Comparison of ENCODE assay signal across 8 cellular contexts in the genomic region with DNA sequence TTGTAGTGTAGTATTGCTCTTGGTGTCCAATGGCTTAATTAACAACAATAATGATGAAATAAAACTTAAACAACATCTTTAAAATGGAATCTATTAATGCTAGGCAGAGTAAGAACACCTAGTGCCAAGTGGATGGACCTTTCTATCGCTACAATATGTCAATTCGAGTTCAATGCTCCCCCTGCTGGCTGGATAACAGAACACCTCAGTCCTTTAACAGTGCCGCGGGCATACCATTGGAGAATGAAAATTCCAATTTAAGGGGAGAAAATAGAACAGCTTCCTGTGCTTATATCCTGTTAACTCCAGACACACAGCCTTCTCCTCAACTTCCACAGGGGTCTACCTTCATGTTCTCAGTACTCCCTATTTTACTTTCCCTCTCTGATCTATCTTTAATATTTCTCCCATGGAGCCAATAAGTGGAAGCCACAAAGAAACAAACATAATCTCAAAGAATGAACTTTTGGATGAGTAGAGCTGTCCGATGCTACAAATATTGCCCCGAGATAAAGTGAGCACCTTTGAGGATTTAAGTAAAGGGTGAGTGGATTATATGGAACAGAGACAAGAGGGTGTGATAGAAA. TPM values are rescaled to one million over a fixed set of nuclear protein-coding genes. Genes with fewer than 3 reads are reported as not detected.
DNase-seq lines count a peak whose midpoint lies in the region; ATAC-seq and TF ChIP-seq lines count a peak whose summit lies in the region.

No MANE protein-coding gene starts in this region.

- peak; percentile 76 for TF ChIP-seq CTCF in AG09309 (IDR thresholded peaks at IDR 0.05; ENCODE audit: control insufficient read depth, insufficient read depth, low read depth, low read length, missing control alignments)
- TF ChIP-seq CTCF in right lobe of liver (IDR thresholded peaks at IDR 0.05) = peak; percentile 72 to 88 (median 82)

- H3K27me3 ChIP-seq in right lobe of liver = no peaks in the 10 kb centered on the region

- H3K36me3 ChIP-seq in right lobe of liver = no peaks in the 10 kb centered on the region

- no peak for DNase-seq in AG09309 (ENCODE audit: low read depth)
- peak; percentile 53 for DNase-seq in NCI-H2171 (lab: John Stamatoyannopoulos, UW)
- DNase-seq in activated CD4-positive, CD25-positive, alpha-beta regulatory T cell (lab: John Stamatoyannopoulos, UW) = peak; percentile 3 to 13 (median 10)
- peak; percentile 89 for DNase-seq in dedifferentiated amniotic fluid mesenchymal stem cell (ENCODE audit: extremely low spot score)
- DNase-seq in right lobe of liver = peak in 2 of 3 donors; percentile 41 to 73
- peak; percentile 27 for DNase-seq in stimulated activated CD8-positive, alpha-beta memory T cell treated with anti-CD3 and anti-CD28 coated beads, Interleukin-4, amount 100 ng/mL, for 24 hours (ENCODE audit: low read depth)

- no peaks in the 10 kb centered on the region for H3K9me3 ChIP-seq in right lobe of liver

- ATAC-seq in GM18858 (IDR thresholded peaks at IDR 0.05; ENCODE audit: unreplicated experiment) (peak; percentile 94), HG03039 (IDR thresholded peaks at IDR 0.05; ENCODE audit: unreplicated experiment) (peak; percentile 92), right lobe of liver (peak; percentile 95 to 96 (median 96))

- 12% methylated on average over 6 of the region's 6 CpGs for WGBS in right lobe of liver (ENCODE audit: insufficient coverage, low coverage, low lambda C conversion rate, missing lambda C conversion rate)

- H3K27ac ChIP-seq in right lobe of liver = no peak overlapping the region

- no peak overlapping the region for H3K4me3 ChIP-seq in AG09309 (ENCODE audit: control insufficient read depth, low read depth, low read length)
- no peak overlapping the region for H3K4me3 ChIP-seq in right lobe of liver

- no peaks in the 10 kb centered on the region for H3K4me1 ChIP-seq in right lobe of liver

- TF ChIP-seq POLR2A in right lobe of liver (IDR thresholded peaks at IDR 0.05) = no peak

- intact Hi-C loops in right lobe of liver (cut with DNase I) = no loop called here

RNA-seq across cellular contexts. Expression of a gene that starts 41.4 kb away (rescaled TPM):
- total RNA-seq in right lobe of liver = 10 to 100 TPM in 5 of 6 experiments, 1 to 10 TPM in 1; 5.6 to 49.8 (median 18.4) TPM
